In the genomic region with DNA sequence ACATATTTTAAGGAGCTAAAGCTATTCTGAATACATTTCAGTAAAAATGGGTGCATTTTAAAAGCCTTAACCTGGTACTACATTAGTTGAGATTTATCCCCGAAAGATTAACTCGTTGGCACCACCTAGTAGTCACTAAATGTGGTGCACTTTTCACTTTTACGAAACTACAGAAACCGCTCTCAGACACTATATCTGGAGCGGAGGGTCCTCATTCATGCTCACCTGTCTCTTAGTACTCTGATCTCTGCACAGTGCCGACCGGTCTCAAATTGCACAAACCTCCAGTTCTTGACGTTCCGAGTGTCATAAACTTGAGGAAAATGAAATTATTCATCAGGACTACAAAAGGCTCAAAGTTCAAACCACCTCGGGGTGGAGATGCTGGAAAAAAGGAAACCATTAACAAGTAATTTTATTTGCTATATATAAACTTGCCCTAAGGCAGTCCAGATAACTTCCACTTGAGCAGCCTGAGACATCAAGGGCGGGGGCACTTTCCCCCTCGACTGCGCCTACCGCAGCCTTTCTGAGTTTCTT, we compare ENCODE assay signal across 8 cellular contexts. TPM values are rescaled to one million over a fixed set of nuclear protein-coding genes. Genes with fewer than 3 reads are reported as not detected.
DNase-seq lines count a peak whose midpoint lies in the region; ATAC-seq and TF ChIP-seq lines count a peak whose summit lies in the region.

No MANE protein-coding gene starts in this region.

- H3K27me3 ChIP-seq in BE2C (no peaks in the 10 kb centered on the region), Panc1 (ENCODE audit: control insufficient read depth, insufficient read depth, low read length) (no peaks in the 10 kb centered on the region), body of pancreas (no peaks in the 10 kb centered on the region), iPS-18a (ENCODE audit: control insufficient read depth, insufficient read depth, low read length) (no peaks in the 10 kb centered on the region), gastrocnemius medialis (no peaks in the 10 kb centered on the region)

- in situ Hi-C loops in GM13976 (cut with MboI; ENCODE audit: low sequenced_read_pairs, unreplicated experiment) = no loop called here
- in situ Hi-C loops in Panc1 (cut with HindIII; ENCODE audit: low pct_unique_long_range_greater_than_20kb, low sequenced_read_pairs) = no loop called here
- in situ Hi-C loops in gastrocnemius medialis (cut with MboI; ENCODE audit: low sequenced_read_pairs in 4 of 4) = no loop called here

- H3K36me3 ChIP-seq in BE2C = no peaks in the 10 kb centered on the region
- H3K36me3 ChIP-seq in Panc1 (ENCODE audit: control insufficient read depth, insufficient read depth, low read length) = peaks cover 3% of the 10 kb centered on the region
- H3K36me3 ChIP-seq in body of pancreas (replicated peaks in 1 of 2; ENCODE audit: insufficient read depth in 1 of 2, low read depth in 2 of 2) = peaks cover 0 to 2% of the 10 kb centered on the region in 2 donors
- peaks cover 4% of the 10 kb centered on the region for H3K36me3 ChIP-seq in iPS-18a (ENCODE audit: control insufficient read depth, low read depth, low read length)
- peaks cover 0 to 11% of the 10 kb centered on the region in 2 donors for H3K36me3 ChIP-seq in gastrocnemius medialis

- intact Hi-C loops in Panc1 (cut with micrococcal nuclease; ENCODE audit: unreplicated experiment) (loop anchor here (1.0 to 2.0 kb wide), 2 partner anchors 67 to 90 kb away; a partner anchor contains a TSS), body of pancreas (cut with DNase I) (no loop called here), gastrocnemius medialis (cut with DNase I; ENCODE audit: low total_unique reads) (loop anchor here (1.0 to 5.0 kb wide), 2 partner anchors 67 to 210 kb away; no protein-coding TSS in a partner anchor)

- no peak for TF ChIP-seq POLR2A in body of pancreas (IDR thresholded peaks at IDR 0.05)
- TF ChIP-seq POLR2A in gastrocnemius medialis (IDR thresholded peaks at IDR 0.05) = no peak

- peak; percentile 41 for TF ChIP-seq CTCF in BE2C (IDR thresholded peaks at IDR 0.05; ENCODE audit: low read depth, low read length)
- TF ChIP-seq CTCF in GM13976 (IDR thresholded peaks at IDR 0.05; ENCODE audit: borderline replicate concordance, control extremely low read depth, extremely low read depth, insufficient read depth, missing control alignments) = peak; percentile 40
- peak; percentile 44 for TF ChIP-seq CTCF in Panc1 (IDR thresholded peaks at IDR 0.05)
- TF ChIP-seq CTCF in body of pancreas (IDR thresholded peaks at IDR 0.05) = peak in 6 of 7 experiments; percentile 16 to 62 (median 48)
- TF ChIP-seq CTCF in gastrocnemius medialis (IDR thresholded peaks at IDR 0.05 in 4 of 5, conservative IDR thresholded peaks at IDR 0.05 in 1 of 5) = peak in 1 of 5 experiments; percentile 33

- H3K27ac ChIP-seq in Panc1 (ENCODE audit: low read length) (peak overlapping the region; percentile 99), body of pancreas (peak overlapping the region; percentile 55 to 92 (median 80)), iPS-18a (ENCODE audit: low read length) (peak overlapping the region; percentile 63), gastrocnemius medialis (peak overlapping the region; percentile 93 to 95 (median 94))

- TSS peak; percentile 94 for BruUV-seq in Panc1 (replicated peaks; lab: Mats Ljungman, UMichigan)

- POLR2A ChIA-PET in Panc1 (lab: Charles Lee) = interaction anchor here (0.5 to 1.2 kb wide), 2 partner anchors 10 to 185 kb away, joined by 3 to 7 read pairs; no protein-coding TSS in a partner anchor

- DNase-seq in BE2C (peak; percentile 6), GM13976 (ENCODE audit: low spot score) (peak; percentile 71), HT1080 (ENCODE audit: low read depth) (peak; percentile 60), Panc1 (ENCODE audit: low read depth, low spot score) (peak; percentile 17), body of pancreas (peak in 1 of 4 donors; percentile 32), gastrocnemius medialis (no peak)

- H3K9me3 ChIP-seq in BE2C (no peaks in the 10 kb centered on the region), Panc1 (ENCODE audit: control insufficient read depth, insufficient read depth, low read depth, low read length) (no peaks in the 10 kb centered on the region), body of pancreas (no peaks in the 10 kb centered on the region), iPS-18a (ENCODE audit: control insufficient read depth, low read depth, low read length) (no peaks in the 10 kb centered on the region), gastrocnemius medialis (no peaks in the 10 kb centered on the region)

- CTCF ChIA-PET in Panc1 (lab: Charles Lee) = no interaction called here

- ATAC-seq in Panc1 = peak; percentile 39; the same call in 1 of the 2 replicates
- peak; percentile 39 for ATAC-seq in body of pancreas
- ATAC-seq in gastrocnemius medialis = no peak
- ATAC-seq in GM18511 (IDR thresholded peaks at IDR 0.05; ENCODE audit: unreplicated experiment) = no peak

- no peaks in the 10 kb centered on the region for H3K4me1 ChIP-seq in BE2C
- no peaks in the 10 kb centered on the region for H3K4me1 ChIP-seq in Panc1 (ENCODE audit: control insufficient read depth, insufficient read depth, low read length)
- peaks cover 17% of the 10 kb centered on the region for H3K4me1 ChIP-seq in body of pancreas
- no peaks in the 10 kb centered on the region for H3K4me1 ChIP-seq in iPS-18a (ENCODE audit: control insufficient read depth, low read depth, low read length)
- H3K4me1 ChIP-seq in gastrocnemius medialis = peaks cover 33 to 35% of the 10 kb centered on the region in 2 donors

- peak overlapping the region; percentile 91 for H3K4me3 ChIP-seq in BE2C (ENCODE audit: low read depth, low read length)
- H3K4me3 ChIP-seq in Panc1 (ENCODE audit: low read depth in 2 of 2, low read length in 2 of 2) = peak overlapping the region; percentile 92 to 100
- peak overlapping the region; percentile 34 to 71 for H3K4me3 ChIP-seq in body of pancreas
- H3K4me3 ChIP-seq in iPS-18a (ENCODE audit: low read length) = peak overlapping the region; percentile 99
- peak overlapping the region; percentile 60 to 89 (median 82) for H3K4me3 ChIP-seq in gastrocnemius medialis

- peak overlapping the region; percentile 95 for H3K9ac ChIP-seq in iPS-18a (ENCODE audit: low read length)

- WGBS in body of pancreas, 2 donors = 0% methylated on average over 14 of the region's 14 CpGs

RNA-seq across cellular contexts. Expression of a gene that starts 0.7 kb away (rescaled TPM):
- polyA plus RNA-seq in BE2C (2012; ENCODE audit: insufficient read depth, insufficient read length, low read depth) = 11.1 TPM
- total RNA-seq in HT1080 (2014; rRNA removed; shearing (Covaris generic)) = 22.4 and 24.2 TPM in 2 replicates
- 30.8 and 38.1 TPM in 2 replicates for polyA plus RNA-seq in HT1080 (2015; cell fraction: cytosol; rRNA removed)
- polyA plus RNA-seq in HT1080 (2015; cell fraction: nucleus; rRNA removed) = 14.2 and 17.9 TPM in 2 replicates
- total RNA-seq in Panc1 (2021; ENCODE audit: unreplicated experiment) = 37.9 TPM
- 16.9 TPM for polyA plus RNA-seq in Panc1 (2012; ENCODE audit: insufficient read length)
- total RNA-seq in body of pancreas = 10 to 100 TPM in 1 of 2 donors, 1 to 10 TPM in 1; 8.6 to 20.2 TPM
- 10 to 100 TPM in 3 of 4 donors, 1 to 10 TPM in 1; 9.4 to 21.7 (median 19.4) TPM for total RNA-seq in gastrocnemius medialis

RNA-seq across cellular contexts. Expression of a gene that starts 0.8 kb away (rescaled TPM):
- polyA plus RNA-seq in BE2C (2012; ENCODE audit: insufficient read depth, insufficient read length, low read depth) = 3.5 TPM
- total RNA-seq in HT1080 (2014; rRNA removed; shearing (Covaris generic)) = 5.2 and 7.1 TPM in 2 replicates
- polyA plus RNA-seq in HT1080 (2015; cell fraction: cytosol; rRNA removed) = 3.2 and 5.3 TPM in 2 replicates
- polyA plus RNA-seq in HT1080 (2015; cell fraction: nucleus; rRNA removed) = 2.8 and 4.4 TPM in 2 replicates
- total RNA-seq in Panc1 (2021; ENCODE audit: unreplicated experiment) = 7.6 TPM
- polyA plus RNA-seq in Panc1 (2012; ENCODE audit: insufficient read length) = 8.2 TPM
- 1 to 10 TPM; 3.6 to 5.2 TPM for total RNA-seq in body of pancreas
- total RNA-seq in gastrocnemius medialis = 10 to 100 TPM in 1 of 4 donors, 1 to 10 TPM in 3; 5.6 to 12.4 (median 8.8) TPM

RNA-seq across cellular contexts. Expression of a gene that starts 32.4 kb away (rescaled TPM):
- 0.68 TPM for polyA plus RNA-seq in BE2C (2012; ENCODE audit: insufficient read depth, insufficient read length, low read depth)
- total RNA-seq in HT1080 (2014; rRNA removed; shearing (Covaris generic)) = 32.2 and 33.3 TPM in 2 replicates
- polyA plus RNA-seq in HT1080 (2015; cell fraction: cytosol; rRNA removed) = 18.1 and 21.1 TPM in 2 replicates
- polyA plus RNA-seq in HT1080 (2015; cell fraction: nucleus; rRNA removed) = 7.4 and 8.7 TPM in 2 replicates
- total RNA-seq in Panc1 (2021; ENCODE audit: unreplicated experiment) (36.9 TPM), body of pancreas (10 to 100 TPM; 20.1 to 24.6 TPM), gastrocnemius medialis (10 to 100 TPM; 10.3 to 13.2 (median 10.4) TPM)
- 66.7 TPM for polyA plus RNA-seq in Panc1 (2012; ENCODE audit: insufficient read length)

RNA-seq across cellular contexts. Expression of a gene that starts 54.6 kb away (rescaled TPM):
- polyA plus RNA-seq in BE2C (2012; ENCODE audit: insufficient read depth, insufficient read length, low read depth) = not detected
- total RNA-seq in HT1080 (2014; rRNA removed; shearing (Covaris generic)) = not detected in 2 replicates
- polyA plus RNA-seq in HT1080 (2015; cell fraction: cytosol; rRNA removed) = not detected in 2 replicates
- polyA plus RNA-seq in HT1080 (2015; cell fraction: nucleus; rRNA removed) = 0.37 TPM in 1 of 2 replicates, not detected in the other
- total RNA-seq in Panc1 (2021; ENCODE audit: unreplicated experiment) = 28.9 TPM
- polyA plus RNA-seq in Panc1 (2012; ENCODE audit: insufficient read length) = 28.4 TPM
- total RNA-seq in body of pancreas = 10 to 100 TPM in 1 of 2 donors, 1 to 10 TPM in 1; 7.5 to 46.8 TPM
- total RNA-seq in gastrocnemius medialis = 10 to 100 TPM in 2 of 4 donors, 1 to 10 TPM in 2; 7.9 to 19.2 (median 11.1) TPM

Comparison
In these comparisons a context has a peak if more than half of its experiments do, and no peak if none do; other contexts are left out.
1. DNase-seq: peak in BE2C (single experiment), GM13976 (single experiment), HT1080 (single experiment) and Panc1 (single experiment); none in gastrocnemius medialis (0 of 2).
2. ATAC-seq: peak in Panc1 (single experiment) and body of pancreas (single experiment); none in gastrocnemius medialis (0 of 2) and GM18511 (single experiment).
3. Peak in every context shown above with its lines, with median percentiles within 50 percentile points of each other: H3K4me3 ChIP-seq and H3K27ac ChIP-seq.